ENCODE assay signal across 13 cellular contexts in genomic region chr10:47346572-47347302, GRCh38. TPM values are rescaled to one million over a fixed set of nuclear protein-coding genes. Genes with fewer than 3 reads are reported as not detected.
DNase-seq lines count a peak whose midpoint lies in the region; TF ChIP-seq lines count a peak whose summit lies in the region.
"Had no signal": no experiment of that assay in that cellular context is flagged by ENCODE, and none has a peak within 500 bp of the region (broad histone marks: within the 10 kb centered on the region; RNA-seq: fewer than 3 reads in every experiment).

No MANE protein-coding gene starts in this region.

- H3K9me3 ChIP-seq in tibial nerve: no peaks in the 10 kb centered on the region
- H3K9me3 ChIP-seq: A549, Peyer's patch had no signal

- WGBS in tibial nerve, 2 donors: 77 to 82% methylated on average over 12 of the region's 13 CpGs

- no peaks in the 10 kb centered on the region for H3K36me3 ChIP-seq in tibial nerve
- H3K36me3 ChIP-seq: Peyer's patch had no signal

- DNase-seq in NCI-H1417 (lab: John Stamatoyannopoulos, UW) (peak; percentile 2 to 65 (median 17)), NCI-H1417 treated with DMSO at 0.1 percent for 48 hours (lab: John Stamatoyannopoulos, UW) (no peak), NCI-H1694 (lab: John Stamatoyannopoulos, UW) (peak; percentile 91), cerebellar cortex (ENCODE audit: low spot score) (peak; percentile 80), retina (peak; percentile 19), medulla oblongata (ENCODE audit: extremely low spot score) (no peak), tibial nerve (ENCODE audit: low spot score in 2 of 2) (no peak), dermis blood vessel endothelial cell (no peak)
- DNase-seq: T-cell had no signal

- no peak for TF ChIP-seq EP300 in tibial nerve (IDR thresholded peaks at IDR 0.05)

- no peak overlapping the region for H3K27ac ChIP-seq in tibial nerve
- H3K27ac ChIP-seq: A549, Peyer's patch, skin epidermis had no signal

- no peak overlapping the region for H3K4me3 ChIP-seq in tibial nerve
- H3K4me3 ChIP-seq: A549, Peyer's patch, skin epidermis had no signal

- no peak for TF ChIP-seq POLR2A in tibial nerve (IDR thresholded peaks at IDR 0.05)

- no peaks in the 10 kb centered on the region for H3K27me3 ChIP-seq in tibial nerve
- H3K27me3 ChIP-seq: Peyer's patch had no signal

- H3K4me1 ChIP-seq in tibial nerve: no peaks in the 10 kb centered on the region
- H3K4me1 ChIP-seq: A549 had no signal

- TF ChIP-seq CTCF in tibial nerve (IDR thresholded peaks at IDR 0.05): no peak

RNA-seq across cellular contexts. Expression of gene RBP3, which starts 1.4 kb away (rescaled TPM):
- not detected for total RNA-seq in tibial nerve
- total RNA-seq in dermis blood vessel endothelial cell: not detected in 2 replicates
- total RNA-seq: lower leg skin, Peyer's patch, T-cell had no signal

RNA-seq across cellular contexts. Expression of gene GDF2, which starts 24.5 kb away (rescaled TPM):
- total RNA-seq in tibial nerve (not detected), dermis blood vessel endothelial cell (not detected in 2 replicates)
- total RNA-seq: lower leg skin, Peyer's patch, T-cell had no signal

RNA-seq across cellular contexts. Expression of gene ZNF488, which starts 37.4 kb away (rescaled TPM):
- total RNA-seq in tibial nerve (1 to 10 TPM in 2 of 4 donors, under 1 TPM in 1, not detected in 1; 0.59 to 1.1 (median 1.0) TPM), dermis blood vessel endothelial cell (under 0.01 and 0.28 TPM in 2 replicates)
- total RNA-seq: T-cell had no signal

RNA-seq across cellular contexts. Expression of gene GDF10, which starts 46.7 kb away (rescaled TPM):
- total RNA-seq in tibial nerve: 10 to 100 TPM; 10.2 to 48.2 (median 22.9) TPM
- total RNA-seq in dermis blood vessel endothelial cell: not detected in 2 replicates

Comparison
In these comparisons a context has a peak if more than half of its experiments do, and no peak if none do; other contexts are left out.
1. DNase-seq: peak in NCI-H1417 (3 of 3), NCI-H1694 (single experiment), cerebellar cortex (single experiment) and retina (single experiment); none in NCI-H1417 treated with DMSO at 0.1 percent for 48 hours (single experiment), medulla oblongata (single experiment), tibial nerve (0 of 2) and dermis blood vessel endothelial cell (single experiment).